14 cellular contexts compared by ENCODE assay signal in genomic region chr3:193134895-193135294, GRCh38.
DNase-seq lines count a peak whose midpoint lies in the region; ATAC-seq and TF ChIP-seq lines count a peak whose summit lies in the region.
"Had no signal": no experiment of that assay in that cellular context is flagged by ENCODE, and none has a peak within 500 bp of the region (broad histone marks: within the 10 kb centered on the region; RNA-seq: fewer than 3 reads in every experiment).

No MANE protein-coding gene starts in this region.

- CTCF ChIA-PET in RWPE1 (lab: Yijun Ruan, JAX): no interaction called here

- H3K9ac ChIP-seq in skeletal muscle satellite cell (ENCODE audit: low read depth, low read length): no peak overlapping the region

- no peak overlapping the region for H3K4me3 ChIP-seq in fibroblast of the aortic adventitia (ENCODE audit: low read depth, low read length)
- no peak overlapping the region for H3K4me3 ChIP-seq in skeletal muscle satellite cell (ENCODE audit: low read length)
- H3K4me3 ChIP-seq: hepatocyte had no signal

- no peaks in the 10 kb centered on the region for H3K36me3 ChIP-seq in skeletal muscle satellite cell (ENCODE audit: insufficient read depth, low read length)

- DNase-seq in DMS 273 (lab: John Stamatoyannopoulos, UW; ENCODE audit: unreplicated experiment) (peak; percentile 35), DMS 273 treated with DMSO at 0.1 percent for 48 hours (lab: John Stamatoyannopoulos, UW) (no peak), RWPE1 (ENCODE audit: low spot score) (peak; percentile 55), fibroblast of the aortic adventitia (ENCODE audit: low read depth) (peak; percentile 84)
- no peak for DNase-seq in stimulated activated naive CD4-positive, alpha-beta T cell treated with Interleukin-2 at 50 U/mL for 16 hours (lab: John Stamatoyannopoulos, UW)
- DNase-seq: KG1, NCI-H345, substantia nigra, T-helper 1 cell had no signal

- H3K4me2 ChIP-seq in skeletal muscle satellite cell (ENCODE audit: low read length): peak overlapping the region; percentile 28
- H3K4me2 ChIP-seq: hepatocyte had no signal

- no peak overlapping the region for H3K27ac ChIP-seq in RWPE1
- H3K27ac ChIP-seq: 22Rv1, hepatocyte had no signal

- no peaks in the 10 kb centered on the region for H3K27me3 ChIP-seq in skeletal muscle satellite cell (ENCODE audit: control insufficient read depth, insufficient read depth, low read length)
- H3K27me3 ChIP-seq: hepatocyte had no signal

- no peak for ATAC-seq in HG03280 (IDR thresholded peaks at IDR 0.05; ENCODE audit: unreplicated experiment)
- ATAC-seq in HG03442 (IDR thresholded peaks at IDR 0.05; ENCODE audit: unreplicated experiment): no peak

- TF ChIP-seq CTCF in RWPE1 (conservative IDR thresholded peaks at IDR 0.05; ENCODE audit: low read depth): no peak
- no peak for TF ChIP-seq CTCF in fibroblast of the aortic adventitia (IDR thresholded peaks at IDR 0.05; ENCODE audit: insufficient read depth, low read length)

- POLR2A ChIA-PET in RWPE1 (lab: Yijun Ruan, JAX; ENCODE audit: low non-redundant PET): no interaction called here

- no peaks in the 10 kb centered on the region for H3K9me3 ChIP-seq in skeletal muscle satellite cell (replicated peaks; ENCODE audit: low read length)

- peaks cover 4% of the 10 kb centered on the region for H3K4me1 ChIP-seq in skeletal muscle satellite cell (ENCODE audit: control insufficient read depth, insufficient read depth, low read length)

Comparison
In these comparisons a context has a peak if more than half of its experiments do, and no peak if none do; other contexts are left out.
1. DNase-seq: peak in DMS 273 (single experiment), RWPE1 (single experiment) and fibroblast of the aortic adventitia (single experiment); none in DMS 273 treated with DMSO at 0.1 percent for 48 hours (single experiment) and stimulated activated naive CD4-positive, alpha-beta T cell treated with Interleukin-2 at 50 U/mL for 16 hours (single experiment).